Comparison of ENCODE assay signal across 21 cellular contexts in the genomic region with DNA sequence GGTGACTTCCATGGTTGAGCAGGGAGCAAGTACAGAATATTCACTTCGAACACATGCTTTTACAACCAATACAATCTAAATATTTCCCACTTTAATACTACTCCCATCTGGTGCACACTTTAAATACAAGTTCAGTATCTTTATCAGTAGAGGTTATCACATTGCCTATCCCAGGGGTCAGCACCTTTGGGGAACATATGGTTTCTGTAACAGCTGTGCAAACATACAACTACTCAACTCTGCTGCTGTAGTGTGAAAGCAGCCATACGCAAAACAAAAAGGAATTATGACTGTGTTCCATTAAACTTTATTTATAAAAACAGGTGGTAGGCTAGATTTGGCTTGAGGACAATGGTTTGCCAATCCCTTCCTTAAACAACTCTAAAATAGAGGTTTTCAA.
"Had no signal": no experiment of that assay in that cellular context is flagged by ENCODE, and none has a peak within 500 bp of the region (broad histone marks: within the 10 kb centered on the region; RNA-seq: fewer than 3 reads in every experiment).

No MANE protein-coding gene starts in this region.

- H3K4me3 ChIP-seq: left ventricle myocardium inferior, lung, ovary, right atrium auricular region, right lobe of liver, smooth muscle cell, tibial nerve, uterus had no signal

- H3K27me3 ChIP-seq: ovary, right atrium auricular region, right lobe of liver, tibial nerve, uterus had no signal

- H3K36me3 ChIP-seq: left ventricle myocardium inferior, ovary, right atrium auricular region, right lobe of liver, tibial nerve, uterus had no signal

- H3K4me1 ChIP-seq: left ventricle myocardium inferior, right atrium auricular region, right lobe of liver, uterus had no signal

- H3K27ac ChIP-seq: left ventricle myocardium inferior, ovary, right atrium auricular region, right lobe of liver, tibial nerve, uterus had no signal

- DNase-seq: immature natural killer cell; kidney; left ventricle myocardium inferior; mesendoderm; naive thymus-derived CD4-positive, alpha-beta T cell; ovary; right lobe of liver; stimulated activated CD4-positive, alpha-beta T cell treated with anti-CD3 and anti-CD28 coated beads, Interleukin-1b, Interleukin-23, amount 100 ng/mL, for 48 hours; stimulated activated CD4-positive, alpha-beta T cell treated with anti-CD3 and anti-CD28 coated beads, Interleukin-2, amount 100 ng/mL, for 48 hours; stimulated activated CD4-positive, alpha-beta T cell treated with anti-CD3 and anti-CD28 coated beads, Interleukin-4, amount 100 ng/mL, for 4 hours; stimulated activated CD8-positive, alpha-beta memory T cell treated with anti-CD3 and anti-CD28 coated beads, Interleukin-4, amount 100 ng/mL, for 48 hours; stimulated activated naive CD4-positive, alpha-beta T cell treated with Interleukin-2 at 50 U/mL for 16 hours; stimulated activated naive CD8-positive, alpha-beta T cell treated with anti-CD3 and anti-CD28 coated beads, Interleukin-15, amount 100 ng/mL, for 72 hours; substantia nigra; uterus had no signal

- ATAC-seq: naive thymus-derived CD4-positive, alpha-beta T cell; natural killer cell treated with Interleukin-12 subunit alpha and Interleukin-12 subunit beta and Interleukin-15 and Interleukin-18, amount 100 ng/mL, for 72 hours; right lobe of liver; stimulated activated memory B cell treated with anti-CD40 and anti-IgM and Interleukin-4, amounts not matched to agents 10 μg/mL and 1 μg/mL and 100 μg/mL, for 72 hours; stimulated activated naive CD8-positive, alpha-beta T cell treated with anti-CD3 and anti-CD28 coated beads, Interleukin-15, amount 100 ng/mL, for 72 hours had no signal

- H3K9me3 ChIP-seq: ovary, right atrium auricular region, right lobe of liver, tibial nerve, uterus had no signal
